In genomic region chr7:129368389-129368986, GRCh38 we compare ENCODE assay signal across 8 cellular contexts.
DNase-seq lines count a peak whose midpoint lies in the region; ATAC-seq and TF ChIP-seq lines count a peak whose summit lies in the region.

No MANE protein-coding gene starts in this region.

- H3K27ac ChIP-seq in esophagus muscularis mucosa (replicated peaks in 1 of 4) (no peak overlapping the region), adrenal gland (no peak overlapping the region)

- TF ChIP-seq POLR2A in esophagus muscularis mucosa (IDR thresholded peaks at IDR 0.05; ENCODE audit: low read depth) (no peak), adrenal gland (IDR thresholded peaks at IDR 0.05) (no peak)

- WGBS in esophagus muscularis mucosa = 62% methylated on average over 7 of the region's 7 CpGs
- WGBS in adrenal gland, 4 donors = 57 to 64% (median 61%) methylated on average over 7 of the region's 7 CpGs

- peak; percentile 39 to 48 for DNase-seq in activated T-cell treated with anti-CD3 and anti-CD28 coated beads, Interleukin-2, amount 50 U/mL, for 48 hours
- DNase-seq in retina = peak; percentile 57
- no peak for DNase-seq in esophagus muscularis mucosa (ENCODE audit: extremely low spot score)
- no peak for DNase-seq in OCI-M1 (lab: John Stamatoyannopoulos, UW)
- no peak for DNase-seq in adrenal gland

- TF ChIP-seq EP300 in esophagus muscularis mucosa (IDR thresholded peaks at IDR 0.05) = no peak

- ATAC-seq in GM18909 (IDR thresholded peaks at IDR 0.05; ENCODE audit: poor library complexity, unreplicated experiment) (peak; percentile 52), HG02759 (IDR thresholded peaks at IDR 0.05; ENCODE audit: unreplicated experiment) (peak; percentile 41), HG03095 (IDR thresholded peaks at IDR 0.05; ENCODE audit: unreplicated experiment) (no peak)

- H3K4me1 ChIP-seq in esophagus muscularis mucosa (peaks cover 0 to 11% (median 10%) of the 10 kb centered on the region in 4 donors), adrenal gland (replicated peaks in 1 of 2) (peaks cover 0 to 6% of the 10 kb centered on the region in 2 donors)

- H3K9me3 ChIP-seq in esophagus muscularis mucosa = no peaks in the 10 kb centered on the region
- H3K9me3 ChIP-seq in adrenal gland (replicated peaks in 1 of 3) = no peaks in the 10 kb centered on the region

- no peaks in the 10 kb centered on the region for H3K36me3 ChIP-seq in esophagus muscularis mucosa
- H3K36me3 ChIP-seq in adrenal gland (replicated peaks in 1 of 2) = no peaks in the 10 kb centered on the region

- H3K27me3 ChIP-seq in esophagus muscularis mucosa (no peaks in the 10 kb centered on the region), adrenal gland (no peaks in the 10 kb centered on the region)

- intact Hi-C loops in esophagus muscularis mucosa (cut with DNase I) = loop anchor here (10.0 kb wide), 2 partner anchors 144 to 646 kb away; partner anchors contain the start of gene AHCYL2
- intact Hi-C loops in adrenal gland (cut with DNase I) = loop anchor here (5.0 to 10.0 kb wide), 2 partner anchors 104 to 276 kb away; no protein-coding TSS in a partner anchor

- TF ChIP-seq CTCF in esophagus muscularis mucosa (IDR thresholded peaks at IDR 0.05) (no peak), adrenal gland (IDR thresholded peaks at IDR 0.05) (no peak)

- peak overlapping the region in 1 of 4 donors; percentile 13 for H3K4me3 ChIP-seq in esophagus muscularis mucosa
- no peak overlapping the region for H3K4me3 ChIP-seq in adrenal gland

Comparison
In these comparisons a context has a peak if more than half of its experiments do, and no peak if none do; other contexts are left out.
1. DNase-seq: peak in activated T-cell treated with anti-CD3 and anti-CD28 coated beads, Interleukin-2, amount 50 U/mL, for 48 hours (2 of 2) and retina (single experiment); none in esophagus muscularis mucosa (single experiment), OCI-M1 (single experiment) and adrenal gland (0 of 7).